ENCODE assay signal across 1 cellular context in the genomic region with DNA sequence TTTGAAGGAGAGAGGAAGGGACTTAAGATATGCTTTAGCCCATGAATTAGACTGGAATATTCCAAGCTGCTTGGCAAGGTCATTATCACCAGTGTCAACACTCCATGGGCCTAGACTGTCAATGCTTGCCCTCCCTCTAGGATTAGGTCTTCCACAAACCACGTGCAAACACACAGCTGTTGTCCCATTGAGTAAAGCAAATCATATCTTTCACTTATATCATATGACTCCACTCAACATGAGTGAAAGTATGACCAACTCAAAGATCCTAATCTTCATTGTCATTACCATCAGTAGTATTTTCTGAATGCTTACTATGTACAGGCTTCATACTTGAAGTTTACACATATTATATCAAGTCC.
TF ChIP-seq lines count a peak whose summit lies in the region.

No MANE protein-coding gene starts in this region.

TF ChIP-seq in liver, 16 proteins besides CTCF, POLR2A, EP300 and RAD21 (continued from another document):
- TF ChIP-seq, protein P1, sequence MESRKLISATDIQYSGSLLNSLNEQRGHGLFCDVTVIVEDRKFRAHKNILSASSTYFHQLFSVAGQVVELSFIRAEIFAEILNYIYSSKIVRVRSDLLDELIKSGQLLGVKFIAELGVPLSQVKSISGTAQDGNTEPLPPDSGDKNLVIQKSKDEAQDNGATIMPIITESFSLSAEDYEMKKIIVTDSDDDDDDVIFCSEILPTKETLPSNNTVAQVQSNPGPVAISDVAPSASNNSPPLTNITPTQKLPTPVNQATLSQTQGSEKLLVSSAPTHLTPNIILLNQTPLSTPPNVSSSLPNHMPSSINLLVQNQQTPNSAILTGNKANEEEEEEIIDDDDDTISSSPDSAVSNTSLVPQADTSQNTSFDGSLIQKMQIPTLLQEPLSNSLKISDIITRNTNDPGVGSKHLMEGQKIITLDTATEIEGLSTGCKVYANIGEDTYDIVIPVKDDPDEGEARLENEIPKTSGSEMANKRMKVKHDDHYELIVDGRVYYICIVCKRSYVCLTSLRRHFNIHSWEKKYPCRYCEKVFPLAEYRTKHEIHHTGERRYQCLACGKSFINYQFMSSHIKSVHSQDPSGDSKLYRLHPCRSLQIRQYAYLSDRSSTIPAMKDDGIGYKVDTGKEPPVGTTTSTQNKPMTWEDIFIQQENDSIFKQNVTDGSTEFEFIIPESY (IDR thresholded peaks at IDR 0.05) = no peak
- TF ChIP-seq, protein P2, sequence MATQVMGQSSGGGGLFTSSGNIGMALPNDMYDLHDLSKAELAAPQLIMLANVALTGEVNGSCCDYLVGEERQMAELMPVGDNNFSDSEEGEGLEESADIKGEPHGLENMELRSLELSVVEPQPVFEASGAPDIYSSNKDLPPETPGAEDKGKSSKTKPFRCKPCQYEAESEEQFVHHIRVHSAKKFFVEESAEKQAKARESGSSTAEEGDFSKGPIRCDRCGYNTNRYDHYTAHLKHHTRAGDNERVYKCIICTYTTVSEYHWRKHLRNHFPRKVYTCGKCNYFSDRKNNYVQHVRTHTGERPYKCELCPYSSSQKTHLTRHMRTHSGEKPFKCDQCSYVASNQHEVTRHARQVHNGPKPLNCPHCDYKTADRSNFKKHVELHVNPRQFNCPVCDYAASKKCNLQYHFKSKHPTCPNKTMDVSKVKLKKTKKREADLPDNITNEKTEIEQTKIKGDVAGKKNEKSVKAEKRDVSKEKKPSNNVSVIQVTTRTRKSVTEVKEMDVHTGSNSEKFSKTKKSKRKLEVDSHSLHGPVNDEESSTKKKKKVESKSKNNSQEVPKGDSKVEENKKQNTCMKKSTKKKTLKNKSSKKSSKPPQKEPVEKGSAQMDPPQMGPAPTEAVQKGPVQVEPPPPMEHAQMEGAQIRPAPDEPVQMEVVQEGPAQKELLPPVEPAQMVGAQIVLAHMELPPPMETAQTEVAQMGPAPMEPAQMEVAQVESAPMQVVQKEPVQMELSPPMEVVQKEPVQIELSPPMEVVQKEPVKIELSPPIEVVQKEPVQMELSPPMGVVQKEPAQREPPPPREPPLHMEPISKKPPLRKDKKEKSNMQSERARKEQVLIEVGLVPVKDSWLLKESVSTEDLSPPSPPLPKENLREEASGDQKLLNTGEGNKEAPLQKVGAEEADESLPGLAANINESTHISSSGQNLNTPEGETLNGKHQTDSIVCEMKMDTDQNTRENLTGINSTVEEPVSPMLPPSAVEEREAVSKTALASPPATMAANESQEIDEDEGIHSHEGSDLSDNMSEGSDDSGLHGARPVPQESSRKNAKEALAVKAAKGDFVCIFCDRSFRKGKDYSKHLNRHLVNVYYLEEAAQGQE (IDR thresholded peaks at IDR 0.05) = peak; percentile 29
- TF ChIP-seq HNF4G (IDR thresholded peaks at IDR 0.05) (no peak), YY1 (IDR thresholded peaks at IDR 0.05) (no peak), FOXA2 (IDR thresholded peaks at IDR 0.05) (no peak), NR2F2 (IDR thresholded peaks at IDR 0.05) (no peak), TAF1 (conservative IDR thresholded peaks at IDR 0.05) (no peak), EGR1 (IDR thresholded peaks at IDR 0.05; ENCODE audit: low read depth in 2 of 2) (no peak), GABPA (IDR thresholded peaks at IDR 0.05 in 1 of 2, conservative IDR thresholded peaks at IDR 0.05 in 1 of 2) (no peak)
- TF ChIP-seq, protein P3, sequence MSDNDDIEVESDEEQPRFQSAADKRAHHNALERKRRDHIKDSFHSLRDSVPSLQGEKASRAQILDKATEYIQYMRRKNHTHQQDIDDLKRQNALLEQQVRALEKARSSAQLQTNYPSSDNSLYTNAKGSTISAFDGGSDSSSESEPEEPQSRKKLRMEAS (IDR thresholded peaks at IDR 0.05) = peak; percentile 36
